Comparison of ENCODE assay signal across 7 cellular contexts in genomic region chr2:185014076-185014475, GRCh38.
"Had no signal": no experiment of that assay in that cellular context is flagged by ENCODE, and none has a peak within 500 bp of the region (broad histone marks: within the 10 kb centered on the region; RNA-seq: fewer than 3 reads in every experiment).

No MANE protein-coding gene starts in this region.

- H3K36me3 Mint-ChIP-seq: IgD-negative memory B cell had no signal

- H3K4me2 ChIP-seq: KMS-11 had no signal

- H3K4me1 Mint-ChIP-seq: IgD-negative memory B cell had no signal

- H3K4me3 Mint-ChIP-seq: IgD-negative memory B cell had no signal

- H3K9ac ChIP-seq: KMS-11 had no signal

- H3K27me3 Mint-ChIP-seq: IgD-negative memory B cell had no signal

- H3K27ac ChIP-seq: HL-60, KMS-11 had no signal

- FAIRE-seq: HTR-8/SVneo had no signal

- DNase-seq: IMR-90, KBM-7, KG1 had no signal

- H3K27ac Mint-ChIP-seq: IgD-negative memory B cell had no signal
